In the genomic region with DNA sequence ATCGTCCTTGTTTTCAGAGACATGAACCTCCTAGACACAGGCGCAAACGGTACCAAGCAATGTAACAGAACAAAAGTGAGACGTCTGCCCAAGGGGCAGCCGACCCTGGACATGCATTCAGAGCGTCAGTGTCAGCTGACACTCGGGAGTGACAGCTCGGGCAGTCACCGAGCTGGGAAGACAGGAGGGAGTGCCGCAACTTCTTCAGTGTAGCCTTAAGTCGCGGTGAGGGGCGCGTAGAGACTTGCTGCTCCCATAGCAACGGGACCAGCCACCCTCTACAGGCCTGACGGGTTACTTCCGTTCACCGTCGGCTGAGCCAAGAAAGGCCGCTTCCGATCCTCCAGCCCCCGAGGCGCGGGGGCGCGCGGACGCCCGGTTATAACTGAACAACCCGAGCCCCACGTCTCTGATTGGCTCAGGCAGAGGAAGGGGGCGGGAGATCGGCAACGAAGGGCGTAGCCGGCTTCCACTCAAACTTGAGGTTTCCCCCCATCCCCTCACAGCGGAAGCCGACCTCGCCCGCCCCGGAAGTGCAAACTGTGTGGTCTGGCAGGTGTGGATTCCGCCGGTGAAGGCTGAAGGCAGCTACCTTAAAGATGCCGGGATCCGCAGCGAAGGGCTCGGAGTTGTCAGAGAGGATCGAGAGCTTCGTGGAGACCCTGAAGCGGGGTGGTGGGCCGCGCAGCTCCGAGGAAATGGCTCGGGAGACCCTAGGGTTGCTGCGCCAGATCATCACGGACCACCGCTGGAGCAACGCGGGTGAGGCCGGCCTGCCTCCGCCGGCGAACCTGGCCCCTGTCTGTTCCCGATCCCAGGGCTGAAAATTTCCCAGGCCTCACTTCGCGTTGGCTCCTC, we compare ENCODE assay signal across 8 cellular contexts. TPM values are rescaled to one million over a fixed set of nuclear protein-coding genes. Genes with fewer than 3 reads are reported as not detected.
DNase-seq lines count a peak whose midpoint lies in the region; ATAC-seq and TF ChIP-seq lines count a peak whose summit lies in the region.

A gene (plus strand): TSS at position 530 of the 858 bp plus-strand sequence. CDS start 70 bp downstream, at position 600.

- H3K27me3 ChIP-seq in left lung: no peaks in the 10 kb centered on the region

- H3K9me3 Mint-ChIP-seq in dendritic cell treated with granulocyte-macrophage colony-stimulating factor and Interleukin-4, amounts not matched to agents 40 ng/mL and 50 ng/mL, for 4 days: no peaks in the 10 kb centered on the region

- peaks cover 52% of the 10 kb centered on the region for H3K36me3 Mint-ChIP-seq in dendritic cell treated with granulocyte-macrophage colony-stimulating factor and Interleukin-4, amounts not matched to agents 40 ng/mL and 50 ng/mL, for 4 days (ENCODE audit: low read depth)

- H3K27ac Mint-ChIP-seq in dendritic cell treated with granulocyte-macrophage colony-stimulating factor and Interleukin-4, amounts not matched to agents 40 ng/mL and 50 ng/mL, for 4 days: peak within 1 kb of the TSS; percentile 89

- H3K4me1 Mint-ChIP-seq in dendritic cell treated with granulocyte-macrophage colony-stimulating factor and Interleukin-4, amounts not matched to agents 40 ng/mL and 50 ng/mL, for 4 days (ENCODE audit: low read depth): peaks cover 31% of the 10 kb centered on the region

- H3K4me3 ChIP-seq in left lung: peak within 1 kb of the TSS; percentile 92 to 94

- peak within 1 kb of the TSS; percentile 99 for H3K4me3 Mint-ChIP-seq in dendritic cell treated with granulocyte-macrophage colony-stimulating factor and Interleukin-4, amounts not matched to agents 40 ng/mL and 50 ng/mL, for 4 days

- intact Hi-C loops in dendritic cell treated with granulocyte-macrophage colony-stimulating factor and Interleukin-4, amounts not matched to agents 40 ng/mL and 50 ng/mL, for 4 days (cut with micrococcal nuclease): loop anchor here (1.0 to 5.0 kb wide), 3 partner anchors 40 to 60 kb away; a partner anchor contains a TSS
- intact Hi-C loops in left lung (cut with DNase I): no loop called here

- DNase-seq in C1 segment of cervical spinal cord (lab: John Stamatoyannopoulos, UW): peak; percentile 68 to 98 (median 93)
- peak; percentile 88 for DNase-seq in NCI-H748 treated with DMSO at 0.1 percent for 48 hours (lab: John Stamatoyannopoulos, UW)
- DNase-seq in activated CD4-positive, alpha-beta T cell treated with anti-CD3 and anti-CD28 coated beads, Interleukin-2, amount 50 U/mL, for 24 hours (ENCODE audit: low read depth in 1 of 2, low spot score in 1 of 2): peak; percentile 98
- peak; percentile 98 for DNase-seq in left lung
- DNase-seq in stimulated activated CD4-positive, alpha-beta T cell treated with anti-CD3 and anti-CD28 coated beads, Interleukin-2, amount 100 ng/mL, for 48 hours: peak; percentile 96 to 99

- H3K9me3 ChIP-seq in left lung: no peaks in the 10 kb centered on the region

- peak in 1 of 2 donors; percentile 33 for TF ChIP-seq CTCF in left lung (IDR thresholded peaks at IDR 0.05)

- H3K4me1 ChIP-seq in left lung: peaks cover 10 to 23% of the 10 kb centered on the region in 2 donors

- peak within 1 kb of the TSS; percentile 86 to 88 for H3K27ac ChIP-seq in left lung

- no peaks in the 10 kb centered on the region for H3K27me3 Mint-ChIP-seq in dendritic cell treated with granulocyte-macrophage colony-stimulating factor and Interleukin-4, amounts not matched to agents 40 ng/mL and 50 ng/mL, for 4 days

- ATAC-seq in GM19372 (IDR thresholded peaks at IDR 0.05; ENCODE audit: low read depth, unreplicated experiment): peak; percentile 99
- ATAC-seq in HG03558 (IDR thresholded peaks at IDR 0.05; ENCODE audit: extremely low read depth, unreplicated experiment): peak; percentile 93
- peak; percentile 100 for ATAC-seq in left lung

- H3K36me3 ChIP-seq in left lung: peaks cover 0 to 29% of the 10 kb centered on the region in 2 donors

RNA-seq across cellular contexts. Expression of the gene that starts here (rescaled TPM):
- 10 to 100 TPM; 38.7 to 44.4 TPM for total RNA-seq in left lung

Comparison
In these comparisons a context has a peak if more than half of its experiments do, and no peak if none do; other contexts are left out.
1. Peak in every context shown above with its lines: DNase-seq, ATAC-seq, H3K4me3 ChIP-seq and H3K27ac ChIP-seq.